ENCODE assay signal across 13 cellular contexts in genomic region chr14:74606727-74607126, GRCh38. TPM values are rescaled to one million over a fixed set of nuclear protein-coding genes. Genes with fewer than 3 reads are reported as not detected.
DNase-seq lines count a peak whose midpoint lies in the region; ATAC-seq and TF ChIP-seq lines count a peak whose summit lies in the region.
"Had no signal": no experiment of that assay in that cellular context is flagged by ENCODE, and none has a peak within 500 bp of the region (broad histone marks: within the 10 kb centered on the region; RNA-seq: fewer than 3 reads in every experiment).

No MANE protein-coding gene starts in this region.

- H3K4me3 ChIP-seq in GM23248 = 0 out of 2 replicates have a peak overlapping the region, but pooled peaks have one; percentile 5
- no peak overlapping the region for H3K4me3 ChIP-seq in PC-9
- H3K4me3 ChIP-seq in thoracic aorta = no peak overlapping the region

- peak overlapping the region; percentile 34; the same call in 1 of the 2 replicates for H3K9ac ChIP-seq in GM23248

- TF ChIP-seq CTCF in PC-9 (conservative IDR thresholded peaks at IDR 0.05) = no peak
- no peak for TF ChIP-seq CTCF in thoracic aorta (IDR thresholded peaks at IDR 0.05)
- TF ChIP-seq CTCF in CD4-positive, alpha-beta T cell (IDR thresholded peaks at IDR 0.05) = no peak

- H3K4me1 ChIP-seq in GM23248 (ENCODE audit: insufficient read depth) (peaks cover 42% of the 10 kb centered on the region), PC-9 (replicated peaks; ENCODE audit: insufficient read depth) (peaks cover 15% of the 10 kb centered on the region), thoracic aorta (ENCODE audit: control insufficient read depth in 1 of 2, low read depth in 2 of 2) (peaks cover 35 to 74% of the 10 kb centered on the region in 2 donors)

- H3K27ac ChIP-seq in GM23248 (0 out of 2 replicates have a peak overlapping the region, but pooled peaks have one; percentile 1), PC-9 (0 out of 2 replicates have a peak overlapping the region, but pooled peaks have one; percentile 8), thoracic aorta (peak overlapping the region; percentile 71 to 74)
- H3K27ac ChIP-seq in CD4-positive, alpha-beta T cell (ENCODE audit: low read depth, low read length) = no peak overlapping the region

- no peak for ATAC-seq in thoracic aorta (ENCODE audit: insufficient number of reproducible peaks, low FRiP score, low read depth)
- ATAC-seq in CD4-positive, alpha-beta T cell (ENCODE audit: poor library complexity) = no peak
- ATAC-seq: CD8-positive, alpha-beta T cell had no signal

- H3K27me3 ChIP-seq in GM23248 (replicated peaks; ENCODE audit: insufficient read depth) = no peaks in the 10 kb centered on the region
- H3K27me3 ChIP-seq in PC-9 (ENCODE audit: insufficient read depth, low read depth) = no peaks in the 10 kb centered on the region
- no peaks in the 10 kb centered on the region for H3K27me3 ChIP-seq in thoracic aorta (replicated peaks; ENCODE audit: insufficient read depth)
- no peaks in the 10 kb centered on the region for H3K27me3 ChIP-seq in CD4-positive, alpha-beta T cell (ENCODE audit: control insufficient read depth, insufficient read depth, low read length)

- H2AFZ ChIP-seq in GM23248 (no peak overlapping the region), PC-9 (no peak overlapping the region)

- no peaks in the 10 kb centered on the region for H3K9me3 Mint-ChIP-seq in dendritic cell treated with granulocyte-macrophage colony-stimulating factor and Interleukin-4, amounts not matched to agents 40 ng/mL and 50 ng/mL, for 4 days
- H3K9me3 Mint-ChIP-seq in CD4-positive, alpha-beta T cell = no peaks in the 10 kb centered on the region
- H3K9me3 Mint-ChIP-seq: CD8-positive, alpha-beta T cell; IgD-negative memory B cell had no signal

- peaks cover 39% of the 10 kb centered on the region for H3K27me3 Mint-ChIP-seq in dendritic cell treated with granulocyte-macrophage colony-stimulating factor and Interleukin-4, amounts not matched to agents 40 ng/mL and 50 ng/mL, for 4 days
- peaks cover 6% of the 10 kb centered on the region for H3K27me3 Mint-ChIP-seq in CD4-positive, alpha-beta T cell

- H3K4me2 ChIP-seq in GM23248 (ENCODE audit: unreplicated experiment) (peak overlapping the region; percentile 51), PC-9 (no peak overlapping the region)

- H3K9me2 ChIP-seq in GM23248 (ENCODE audit: insufficient read depth) = no peaks in the 10 kb centered on the region
- no peaks in the 10 kb centered on the region for H3K9me2 ChIP-seq in PC-9 (ENCODE audit: insufficient read depth)

- H3K27ac Mint-ChIP-seq in dendritic cell treated with granulocyte-macrophage colony-stimulating factor and Interleukin-4, amounts not matched to agents 40 ng/mL and 50 ng/mL, for 4 days = peak overlapping the region; percentile 33
- H3K27ac Mint-ChIP-seq in CD4-positive, alpha-beta T cell = no peak overlapping the region
- H3K27ac Mint-ChIP-seq: B cell; CD8-positive, alpha-beta T cell had no signal

- H3K79me2 ChIP-seq in GM23248 (ENCODE audit: insufficient read depth) (peaks cover 100% of the 10 kb centered on the region), PC-9 (ENCODE audit: low read depth) (peaks cover 33% of the 10 kb centered on the region)

- H3K4me1 Mint-ChIP-seq in dendritic cell treated with granulocyte-macrophage colony-stimulating factor and Interleukin-4, amounts not matched to agents 40 ng/mL and 50 ng/mL, for 4 days (ENCODE audit: low read depth) = peaks cover 23% of the 10 kb centered on the region
- H3K4me1 Mint-ChIP-seq in CD4-positive, alpha-beta T cell (ENCODE audit: low read depth) = peaks cover 21% of the 10 kb centered on the region

- intact Hi-C loops in PC-9 (cut with micrococcal nuclease; ENCODE audit: unreplicated experiment) = loop anchor here (10.0 kb wide), 2 partner anchors 282 to 478 kb away; no protein-coding TSS in a partner anchor
- intact Hi-C loops in dendritic cell treated with granulocyte-macrophage colony-stimulating factor and Interleukin-4, amounts not matched to agents 40 ng/mL and 50 ng/mL, for 4 days (cut with micrococcal nuclease) = loop anchor here (5.0 kb wide), 1 partner anchor 106 kb away; the partner anchor contains the start of genes AREL1 and FCF1
- intact Hi-C loops in CD4-positive, alpha-beta T cell (cut with DNase I, micrococcal nuclease) = loop anchor here in 1 of 2 experiments (2.0 to 5.0 kb wide), 2 partner anchors 114 to 296 kb away; partner anchors contain the start of genes ISCA2 and NPC2
- intact Hi-C loops in posterior vena cava (cut with DNase I) = loop anchor here (5.0 to 10.0 kb wide), 3 partner anchors 104 to 198 kb away; no protein-coding TSS in a partner anchor

- H3K36me3 ChIP-seq in GM23248 (ENCODE audit: low read depth) (no peaks in the 10 kb centered on the region), PC-9 (ENCODE audit: low read depth) (peaks cover 14% of the 10 kb centered on the region), thoracic aorta (peaks cover 12% of the 10 kb centered on the region)

- BruUV-seq in PC-9 (replicated peaks; lab: Mats Ljungman, UMichigan) = no TSS peak

- H3K36me3 Mint-ChIP-seq in dendritic cell treated with granulocyte-macrophage colony-stimulating factor and Interleukin-4, amounts not matched to agents 40 ng/mL and 50 ng/mL, for 4 days (ENCODE audit: low read depth) = no peaks in the 10 kb centered on the region
- no peaks in the 10 kb centered on the region for H3K36me3 Mint-ChIP-seq in CD4-positive, alpha-beta T cell (ENCODE audit: low read depth)
- H3K36me3 Mint-ChIP-seq: CD8-positive, alpha-beta T cell; IgD-negative memory B cell had no signal

- WGBS in GM23248 (ENCODE audit: low coverage in 1 of 2, low lambda C conversion rate in 2 of 2, missing lambda C conversion rate in 2 of 2), 2 experiments = 96 to 100% methylated on average over 3 of the region's 3 CpGs

- no peaks in the 10 kb centered on the region for H4K20me1 ChIP-seq in GM23248 (ENCODE audit: insufficient read depth)
- no peaks in the 10 kb centered on the region for H4K20me1 ChIP-seq in PC-9 (ENCODE audit: insufficient read depth)

- peaks cover 19% of the 10 kb centered on the region for H3F3A ChIP-seq in GM23248 (ENCODE audit: insufficient read depth)
- H3F3A ChIP-seq in PC-9 (ENCODE audit: insufficient read depth, low read depth) = peaks cover 27% of the 10 kb centered on the region

- in situ Hi-C loops in GM23248 (cut with MboI) = loop anchor here (10.0 kb wide), 1 partner anchor 188 kb away; no protein-coding TSS in a partner anchor

- H3K9me3 ChIP-seq in GM23248 (ENCODE audit: low read depth) = no peaks in the 10 kb centered on the region
- no peaks in the 10 kb centered on the region for H3K9me3 ChIP-seq in PC-9 (ENCODE audit: insufficient read depth, low read depth)
- H3K9me3 ChIP-seq in thoracic aorta = no peaks in the 10 kb centered on the region
- no peaks in the 10 kb centered on the region for H3K9me3 ChIP-seq in CD4-positive, alpha-beta T cell (ENCODE audit: control insufficient read depth, low read length)

- H3K4me3 Mint-ChIP-seq in dendritic cell treated with granulocyte-macrophage colony-stimulating factor and Interleukin-4, amounts not matched to agents 40 ng/mL and 50 ng/mL, for 4 days = no peak overlapping the region
- no peak overlapping the region for H3K4me3 Mint-ChIP-seq in CD4-positive, alpha-beta T cell
- H3K4me3 Mint-ChIP-seq: B cell; CD8-positive, alpha-beta T cell; H9; IgD-negative memory B cell had no signal

- POLR2A ChIA-PET in PC-9 (lab: Charles Lee; ENCODE audit: unreplicated experiment) = interaction anchor here (1.0 kb wide), 1 partner anchor 75 kb away, joined by 4 read pairs; no protein-coding TSS in a partner anchor
- POLR2A ChIA-PET in CD4-positive, alpha-beta T cell (lab: Charles Lee) = no interaction called here

- CTCF ChIA-PET in PC-9 (lab: Charles Lee) = no interaction called here
- CTCF ChIA-PET in CD4-positive, alpha-beta T cell (lab: Charles Lee) = no interaction called here

- DNase-seq in GM23248 = no peak
- no peak for DNase-seq in PC-9
- no peak for DNase-seq in thoracic aorta (ENCODE audit: low spot score)
- DNase-seq in HT-29 (ENCODE audit: low spot score) = no peak
- no peak for DNase-seq in CD4-positive, alpha-beta T cell
- DNase-seq in posterior vena cava (ENCODE audit: low spot score) = no peak
- DNase-seq: CD8-positive, alpha-beta T cell; H9; NCI-H1417; NCI-H1930 had no signal

RNA-seq across cellular contexts. Expression of gene LTBP2, which starts 5.3 kb away (rescaled TPM):
- total RNA-seq in GM23248 (2014; rRNA removed; shearing (Covaris generic)) = 441 and 456 TPM in 2 replicates
- 73.5 and 73.7 TPM in 2 replicates for polyA plus RNA-seq in GM23248 (2016; fragmentation: Nextera tagmentation; extraction: Ambion mirVana)
- 121 and 124 TPM in 2 replicates for total RNA-seq in PC-9 (2021)
- 100 to 1,000 TPM; 674 to 973 TPM for total RNA-seq in thoracic aorta
- 0.31 and 2.6 TPM in 2 replicates for total RNA-seq in HT-29 (2014; rRNA removed; shearing (Covaris generic))
- total RNA-seq in CD4-positive, alpha-beta T cell = under 1 TPM; 0.45 to 0.47 TPM
- total RNA-seq in posterior vena cava = 100 to 1,000 TPM; 141 to 168 TPM

Comparison
In these comparisons a context has a peak if more than half of its experiments do, and no peak if none do; other contexts are left out.
1. RNA of gene LTBP2, which starts 5.3 kb away (total RNA-seq): 674 to 973 TPM in thoracic aorta, 441 to 456 TPM in GM23248, 141 to 168 TPM in posterior vena cava and 121 to 124 TPM in PC-9; 0.45 to 0.47 TPM in CD4-positive, alpha-beta T cell and 0.31 to 2.6 TPM in HT-29; every median in the first group is over 10 times any median in the second.